30 cellular contexts compared by ENCODE assay signal in genomic region chr1:30842698-30843354, GRCh38.
A peak's percentile ranks its signal among the peaks of the same experiment; 100 is the strongest.
DNase-seq lines count a peak whose midpoint lies in the region; ATAC-seq and TF ChIP-seq lines count a peak whose summit lies in the region.
"Had no signal": no experiment of that assay in that cellular context is flagged by ENCODE, and none has a peak within 500 bp of the region (broad histone marks: within the 10 kb centered on the region; RNA-seq: fewer than 3 reads in every experiment).

No MANE protein-coding gene starts in this region.

- CTCF ChIA-PET in A673 (lab: Charles Lee) (interaction anchor here (0.7 to 0.8 kb wide), 2 partner anchors 35 to 493 kb away, joined by 3 to 7 read pairs; no protein-coding TSS in a partner anchor), RWPE1 (lab: Yijun Ruan, JAX) (no interaction called here)

- peak; percentile 63 for DNase-seq in A673 (ENCODE audit: low spot score)
- DNase-seq in COR-L47 (lab: John Stamatoyannopoulos, UW) = peak; percentile 81
- peak; percentile 40 for DNase-seq in astrocyte of the spinal cord (ENCODE audit: low read depth, low spot score)
- peak; percentile 89 for DNase-seq in left kidney (ENCODE audit: low read depth, low spot score)
- DNase-seq in RWPE1 (ENCODE audit: low spot score) = no peak
- DNase-seq in GM13977 (ENCODE audit: low spot score) = no peak
- DNase-seq: activated B cell treated with CpG ODN at 0.5 μM for 24 hours; activated CD4-positive, alpha-beta T cell treated with anti-CD3 and anti-CD28 coated beads, Interleukin-2, amount 10 ng/mL, durations not matched to agents 7 days and 5 days; activated gamma-delta T cell treated with Interleukin-2 at 50 U/mL for 16 hours; activated naive CD8-positive, alpha-beta T cell treated with anti-CD3 and anti-CD28 coated beads, Interleukin-2, amount 50 U/mL, for 24 hours; activated T-cell treated with anti-CD3 and anti-CD28 coated beads, Interleukin-2, amount 50 U/mL, for 24 hours; Calu3; dermis blood vessel endothelial cell; DMS79; endodermal cell; GOT3; hypothalamus; left cardiac atrium; mesendoderm; NCI-H1694 treated with DMSO at 0.1 percent for 48 hours; NCI-H446 treated with DMSO at 0.1 percent for 48 hours; RPMI8226; small intestine; stimulated activated naive B cell treated with anti-CD40 and anti-IgM and Interleukin-4, amounts not matched to agents 10 μg/mL and 1 μg/mL and 100 μg/mL, for 72 hours; substantia nigra; trophoblast cell had no signal

- no peak overlapping the region for H3K4me3 ChIP-seq in A673 (ENCODE audit: low read depth, low read length, poor library complexity, severe bottlenecking)
- H3K4me3 ChIP-seq in astrocyte of the spinal cord (ENCODE audit: low read depth, low read length) = no peak overlapping the region
- H3K4me3 ChIP-seq: SJSA1 had no signal

- peaks cover 81% of the 10 kb centered on the region for H3K27me3 ChIP-seq in A673 (replicated peaks; ENCODE audit: insufficient read depth, low read depth, low read length, poor library complexity)
- H3K27me3 ChIP-seq: SJSA1 had no signal

- intact Hi-C loops in A673 (cut with micrococcal nuclease; ENCODE audit: unreplicated experiment) = no loop called here

- no peak overlapping the region for H3K27ac ChIP-seq in A673 (ENCODE audit: low read depth, low read length, poor library complexity, severe bottlenecking)
- H3K27ac ChIP-seq in RWPE1 = no peak overlapping the region
- H3K27ac ChIP-seq: C4-2B, SJSA1 had no signal

- in situ Hi-C loops in astrocyte of the spinal cord (cut with HindIII; ENCODE audit: low sequenced_read_pairs) = no loop called here
- in situ Hi-C loops in GM13977 (cut with MboI; ENCODE audit: low pct_unique_long_range_greater_than_20kb, low sequenced_read_pairs, unreplicated experiment) = no loop called here

- H3K4me1 ChIP-seq in A673 (ENCODE audit: insufficient read depth, low read length, poor library complexity, severe bottlenecking) = no peaks in the 10 kb centered on the region

- TF ChIP-seq CTCF in A673 (conservative IDR thresholded peaks at IDR 0.05; ENCODE audit: low read depth, low read length) (no peak), astrocyte of the spinal cord (IDR thresholded peaks at IDR 0.05; ENCODE audit: low read depth, low read length) (no peak), RWPE1 (conservative IDR thresholded peaks at IDR 0.05; ENCODE audit: low read depth) (no peak), GM13977 (IDR thresholded peaks at IDR 0.05; ENCODE audit: extremely low read depth, insufficient read depth, missing control alignments) (no peak)

- no TSS peak for BruUV-seq in A673 (replicated peaks; lab: Mats Ljungman, UMichigan)

- ATAC-seq in GM19395 (IDR thresholded peaks at IDR 0.05; ENCODE audit: unreplicated experiment) = no peak
- ATAC-seq in GM21381 (IDR thresholded peaks at IDR 0.05; ENCODE audit: unreplicated experiment) = no peak
- ATAC-seq: activated naive CD8-positive, alpha-beta T cell treated with anti-CD3 and anti-CD28 coated beads, Interleukin-2, amount 50 U/mL, for 24 hours; left cardiac atrium; stimulated activated naive B cell treated with anti-CD40 and anti-IgM and Interleukin-4, amounts not matched to agents 10 μg/mL and 1 μg/mL and 100 μg/mL, for 72 hours had no signal

- POLR2A ChIA-PET in A673 (lab: Charles Lee; ENCODE audit: low non-redundant PET) (no interaction called here), RWPE1 (lab: Yijun Ruan, JAX; ENCODE audit: low non-redundant PET) (no interaction called here)

- no peaks in the 10 kb centered on the region for H3K9me3 ChIP-seq in A673 (ENCODE audit: low read depth, low read length, poor library complexity, severe bottlenecking)
- H3K9me3 ChIP-seq: SJSA1 had no signal

- no peaks in the 10 kb centered on the region for H3K36me3 ChIP-seq in A673 (ENCODE audit: insufficient read depth, low read length, poor library complexity, severe bottlenecking)
- H3K36me3 ChIP-seq: SJSA1 had no signal

Comparison
In these comparisons a context has a peak if more than half of its experiments do, and no peak if none do; other contexts are left out.
1. DNase-seq: peak in A673 (single experiment), COR-L47 (single experiment), astrocyte of the spinal cord (single experiment) and left kidney (single experiment); none in RWPE1 (single experiment) and GM13977 (single experiment).